In genomic region chr12:22684526-22685118, GRCh38 we compare ENCODE assay signal across 8 cellular contexts. TPM values are rescaled to one million over a fixed set of nuclear protein-coding genes. Genes with fewer than 3 reads are reported as not detected.
A peak's percentile ranks its signal among the peaks of the same experiment; 100 is the strongest.
DNase-seq lines count a peak whose midpoint lies in the region; ATAC-seq and TF ChIP-seq lines count a peak whose summit lies in the region.

No MANE protein-coding gene starts in this region.

- WGBS in tibial nerve, 2 donors: 6 to 11% methylated on average over 2 of the region's 2 CpGs

- H3K4me1 Mint-ChIP-seq in T-helper 1 cell treated with Interleukin-12 subunit alpha and Interleukin-12 subunit beta and Interleukin-4 antibody, amounts not matched to agents 30 μg/mL and 1 μg/mL, for 36 hours (ENCODE audit: low read depth): peaks cover 20% of the 10 kb centered on the region

- peaks cover 23% of the 10 kb centered on the region for H3K36me3 Mint-ChIP-seq in T-helper 1 cell treated with Interleukin-12 subunit alpha and Interleukin-12 subunit beta and Interleukin-4 antibody, amounts not matched to agents 30 μg/mL and 1 μg/mL, for 36 hours (ENCODE audit: low read depth)

- no peaks in the 10 kb centered on the region for H3K9me3 Mint-ChIP-seq in T-helper 1 cell treated with Interleukin-12 subunit alpha and Interleukin-12 subunit beta and Interleukin-4 antibody, amounts not matched to agents 30 μg/mL and 1 μg/mL, for 36 hours

- peaks cover 0 to 32% (median 10%) of the 10 kb centered on the region in 4 donors for H3K4me1 ChIP-seq in tibial nerve

- H3K27me3 Mint-ChIP-seq in T-helper 1 cell treated with Interleukin-12 subunit alpha and Interleukin-12 subunit beta and Interleukin-4 antibody, amounts not matched to agents 30 μg/mL and 1 μg/mL, for 36 hours (ENCODE audit: low read depth): no peaks in the 10 kb centered on the region

- no peak overlapping the region for H3K4me3 ChIP-seq in tibial nerve

- no peaks in the 10 kb centered on the region for H3K27me3 ChIP-seq in tibial nerve

- peak; percentile 38 for ATAC-seq in GM18868 (IDR thresholded peaks at IDR 0.05; ENCODE audit: unreplicated experiment)

- no peaks in the 10 kb centered on the region for H3K9me3 ChIP-seq in tibial nerve

- H3K4me3 Mint-ChIP-seq in T-helper 1 cell treated with Interleukin-12 subunit alpha and Interleukin-12 subunit beta and Interleukin-4 antibody, amounts not matched to agents 30 μg/mL and 1 μg/mL, for 36 hours: no peak overlapping the region

- H3K27ac ChIP-seq in tibial nerve: no peak overlapping the region

- peak; percentile 42 to 55 (median 46) for TF ChIP-seq CTCF in tibial nerve (IDR thresholded peaks at IDR 0.05)

- peaks cover 0 to 2% (median 0%) of the 10 kb centered on the region in 3 donors for H3K36me3 ChIP-seq in tibial nerve

- TF ChIP-seq POLR2A in tibial nerve (IDR thresholded peaks at IDR 0.05): no peak

- H3K27ac Mint-ChIP-seq in T-helper 1 cell treated with Interleukin-12 subunit alpha and Interleukin-12 subunit beta and Interleukin-4 antibody, amounts not matched to agents 30 μg/mL and 1 μg/mL, for 36 hours: peak overlapping the region; percentile 41

- no peak for TF ChIP-seq EP300 in tibial nerve (IDR thresholded peaks at IDR 0.05)

- peak; percentile 77 for DNase-seq in CD1c-positive myeloid dendritic cell (ENCODE audit: extremely low spot score)
- peak; percentile 50 for DNase-seq in LHCN-M2 (ENCODE audit: low read depth)
- DNase-seq in glomerular visceral epithelial cell (ENCODE audit: extremely low spot score): peak; percentile 40
- DNase-seq in tibial nerve (ENCODE audit: low spot score in 2 of 2): no peak
- no peak for DNase-seq in DMS153 (lab: John Stamatoyannopoulos, UW)
- DNase-seq in COR-L47 (lab: John Stamatoyannopoulos, UW): no peak

RNA-seq across cellular contexts. Expression of gene ETNK1, which starts 59.7 kb away (rescaled TPM):
- total RNA-seq in LHCN-M2 (2014; rRNA removed): 24.9 and 25.8 TPM in 2 replicates
- polyA plus RNA-seq in LHCN-M2 (2012): 9.1 TPM
- total RNA-seq in tibial nerve: 10 to 100 TPM; 31.5 to 43.9 (median 36.8) TPM

Comparison
In these comparisons a context has a peak if more than half of its experiments do, and no peak if none do; other contexts are left out.
1. DNase-seq: peak in CD1c-positive myeloid dendritic cell (single experiment), LHCN-M2 (single experiment) and glomerular visceral epithelial cell (single experiment); none in tibial nerve (0 of 2), DMS153 (single experiment) and COR-L47 (single experiment).